Comparison of ENCODE assay signal across 8 cellular contexts in genomic region chr6:2931970-2932748, GRCh38. TPM values are rescaled to one million over a fixed set of nuclear protein-coding genes. Genes with fewer than 3 reads are reported as not detected.
DNase-seq lines count a peak whose midpoint lies in the region; ATAC-seq and TF ChIP-seq lines count a peak whose summit lies in the region.

No MANE protein-coding gene starts in this region.

- peaks cover 0 to 5% of the 10 kb centered on the region in 2 donors for H3K4me1 ChIP-seq in right atrium auricular region

- ATAC-seq in HG02798 (IDR thresholded peaks at IDR 0.05; ENCODE audit: poor library complexity, unreplicated experiment) (peak; percentile 86), GM21528 (IDR thresholded peaks at IDR 0.05; ENCODE audit: low FRiP score, unreplicated experiment) (no peak)

- POLR2A ChIA-PET in GM10248 (lab: Yijun Ruan, JAX), result no interaction called here

- CTCF ChIA-PET in GM10248 (lab: Yijun Ruan, JAX), result interaction anchor here (0.6 to 10.4 kb wide), 43 partner anchors 8 to 194 kb away, joined by 3 to 149 read pairs (median 5); partner anchors contain the start of gene SERPINB1

- no peaks in the 10 kb centered on the region for H3K36me3 ChIP-seq in right atrium auricular region

- TF ChIP-seq CTCF in GM10248 (IDR thresholded peaks at IDR 0.05; ENCODE audit: control extremely low read depth, extremely low read depth, low read depth, missing control alignments), result peak; percentile 96
- TF ChIP-seq CTCF in right atrium auricular region (IDR thresholded peaks at IDR 0.05), result peak; percentile 91 to 97
- TF ChIP-seq CTCF in retinal pigment epithelial cell (conservative IDR thresholded peaks at IDR 0.05; ENCODE audit: low read depth, low read length), result peak; percentile 100

- H3K27me3 ChIP-seq in right atrium auricular region, result no peaks in the 10 kb centered on the region

- H3K9me3 ChIP-seq in right atrium auricular region, result no peaks in the 10 kb centered on the region

- DNase-seq in GM10248 (ENCODE audit: extremely low spot score) (peak; percentile 86), NCI-H1436 (lab: John Stamatoyannopoulos, UW) (peak; percentile 79), T-helper 1 cell (peak; percentile 50 to 83 (median 75)), amniotic epithelial cell (ENCODE audit: low read depth) (peak; percentile 60), right atrium auricular region (ENCODE audit: low spot score) (peak; percentile 87), retinal pigment epithelial cell (ENCODE audit: low read depth) (no peak)

- peak overlapping the region; percentile 23 to 58 for H3K27ac ChIP-seq in right atrium auricular region

- no peak overlapping the region for H3K4me3 ChIP-seq in right atrium auricular region
- H3K4me3 ChIP-seq in retinal pigment epithelial cell (ENCODE audit: low read length), result no peak overlapping the region

RNA-seq across cellular contexts. Expression of gene SERPINB9, which starts 29.1 kb away (rescaled TPM):
- 10 to 100 TPM; 11.2 to 17.5 TPM for total RNA-seq in right atrium auricular region

RNA-seq across cellular contexts. Expression of gene SERPINB6, which starts 39.2 kb away (rescaled TPM):
- total RNA-seq in right atrium auricular region, result 100 to 1,000 TPM; 181 to 184 TPM
